22 cellular contexts compared by ENCODE assay signal in the genomic region with DNA sequence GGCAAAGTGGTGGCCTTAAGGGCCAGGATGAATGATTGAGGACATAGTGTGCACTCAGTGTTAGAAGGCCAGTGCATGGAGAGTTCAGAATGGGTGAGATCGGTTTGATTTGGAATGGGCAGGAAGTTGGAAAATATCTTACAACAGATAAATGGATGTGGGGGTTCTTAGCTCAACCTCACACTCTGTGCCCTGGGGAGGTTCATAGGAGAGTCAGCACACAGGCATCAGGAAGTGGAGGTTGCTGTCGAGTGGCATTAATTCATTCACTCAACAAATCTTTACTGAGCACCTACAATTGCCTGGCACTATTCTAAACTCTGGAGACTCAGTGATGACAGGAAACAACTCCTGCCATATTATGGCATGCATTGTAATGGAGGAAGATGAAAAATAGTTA.
DNase-seq lines count a peak whose midpoint lies in the region; ATAC-seq, FAIRE-seq and TF ChIP-seq lines count a peak whose summit lies in the region.
"Had no signal": no experiment of that assay in that cellular context is flagged by ENCODE, and none has a peak within 500 bp of the region (broad histone marks: within the 10 kb centered on the region; RNA-seq: fewer than 3 reads in every experiment).

No MANE protein-coding gene starts in this region.

- no peaks in the 10 kb centered on the region for H3K4me1 ChIP-seq in IMR-90 (ENCODE audit: control insufficient read depth, insufficient read depth, low read length)
- H3K4me1 ChIP-seq in keratinocyte (ENCODE audit: control insufficient read depth, extremely low read depth, insufficient read depth, low read length), result peaks cover 14% of the 10 kb centered on the region
- no peaks in the 10 kb centered on the region for H3K4me1 ChIP-seq in MM.1S (ENCODE audit: low read length)
- H3K4me1 ChIP-seq: HAP-1, Peyer's patch had no signal

- H3K9me3 ChIP-seq in IMR-90 (ENCODE audit: control insufficient read depth, insufficient read depth, low read length), result no peaks in the 10 kb centered on the region
- no peaks in the 10 kb centered on the region for H3K9me3 ChIP-seq in keratinocyte (ENCODE audit: control insufficient read depth, low read depth, low read length)
- H3K9me3 ChIP-seq in MM.1S (replicated peaks; ENCODE audit: insufficient read depth, low read length), result no peaks in the 10 kb centered on the region
- H3K9me3 ChIP-seq: HAP-1, Peyer's patch had no signal

- no peak for FAIRE-seq in keratinocyte (lab: Jason Lieb, UNC)
- FAIRE-seq: A204.1, HepG2 had no signal

- H3K9me2 ChIP-seq in MM.1S (replicated peaks; ENCODE audit: insufficient read depth, low read length), result no peaks in the 10 kb centered on the region

- H4K20me1 ChIP-seq in IMR-90 (ENCODE audit: insufficient read depth, low read length), result no peaks in the 10 kb centered on the region
- no peaks in the 10 kb centered on the region for H4K20me1 ChIP-seq in keratinocyte (ENCODE audit: control insufficient read depth, extremely low read depth, insufficient read depth, low read length)
- H4K20me1 ChIP-seq in MM.1S (ENCODE audit: insufficient read depth, low read length), result no peaks in the 10 kb centered on the region

- H3K9me1 ChIP-seq in IMR-90 (ENCODE audit: insufficient read depth, low read length) (peaks cover 5% of the 10 kb centered on the region; the same call in 1 of the 2 replicates), keratinocyte (ENCODE audit: control insufficient read depth, extremely low read depth, insufficient read depth, low read length) (no peaks in the 10 kb centered on the region)

- CTCF ChIA-PET in IMR-90 (lab: Yijun Ruan, JAX), result no interaction called here

- in situ Hi-C loops in IMR-90 (cut with MboI; ENCODE audit: low sequenced_read_pairs), result no loop called here

- no peak overlapping the region for H3K18ac ChIP-seq in IMR-90 (ENCODE audit: low read depth, low read length)

- peaks cover 4% of the 10 kb centered on the region for H3K27me3 Mint-ChIP-seq in mesothelial cell of epicardium (ENCODE audit: low read depth)

- no peak overlapping the region; a peak in 1 of 4 replicates for H4K8ac ChIP-seq in IMR-90 (ENCODE audit: low read depth in 2 of 2, low read length in 2 of 2)

- no peak overlapping the region for H2BK15ac ChIP-seq in IMR-90 (ENCODE audit: low read depth, low read length)

- H3K27ac Mint-ChIP-seq in mesothelial cell of epicardium, result no peak overlapping the region
- H3K27ac Mint-ChIP-seq: GM23338 had no signal

- TF ChIP-seq RAD21 in IMR-90 (IDR thresholded peaks at IDR 0.05; ENCODE audit: low read length), result no peak

- BruUV-seq in IMR-90 (replicated peaks; lab: Mats Ljungman, UMichigan), result no TSS peak

- H3K27ac ChIP-seq in IMR-90 (ENCODE audit: insufficient read depth, low read length) (no peak overlapping the region), keratinocyte (ENCODE audit: control insufficient read depth, insufficient read depth, low read length) (peak overlapping the region; percentile 20), MM.1S (ENCODE audit: low read length) (no peak overlapping the region)
- H3K27ac ChIP-seq: C4-2B, HL-60, Peyer's patch had no signal

- no peaks in the 10 kb centered on the region for H3K79me1 ChIP-seq in IMR-90 (ENCODE audit: low read depth in 1 of 2, low read length in 2 of 2)

- intact Hi-C loops in IMR-90 (cut with micrococcal nuclease), result no loop called here

- TF ChIP-seq POLR2A in IMR-90 (IDR thresholded peaks at IDR 0.05; ENCODE audit: low read depth, low read length), result no peak

- H3K36me3 Mint-ChIP-seq in mesothelial cell of epicardium, result no peaks in the 10 kb centered on the region

- 0 out of 2 replicates have a peak overlapping the region, but pooled peaks have one; percentile 34 for H2BK120ac ChIP-seq in IMR-90 (ENCODE audit: low read depth, low read length)

- POLR2A ChIA-PET in IMR-90 (lab: Charles Lee; ENCODE audit: unreplicated experiment), result no interaction called here

- H3K4me2 ChIP-seq in IMR-90 (ENCODE audit: low read depth, low read length) (no peak overlapping the region), keratinocyte (ENCODE audit: control insufficient read depth, extremely low read depth, insufficient read depth, low read depth, low read length) (peak overlapping the region; percentile 8), MM.1S (ENCODE audit: low read depth, low read length) (no peak overlapping the region)
- H3K4me2 ChIP-seq: GM23338 had no signal

- H3K36me3 ChIP-seq in IMR-90 (ENCODE audit: control insufficient read depth, insufficient read depth, low read length) (no peaks in the 10 kb centered on the region), keratinocyte (ENCODE audit: control insufficient read depth in 2 of 2, extremely low read depth in 1 of 2, insufficient read depth in 2 of 2, low read length in 2 of 2) (no peaks in the 10 kb centered on the region), MM.1S (replicated peaks; ENCODE audit: insufficient read depth, low read length) (no peaks in the 10 kb centered on the region)
- H3K36me3 ChIP-seq: HAP-1, Peyer's patch had no signal

- no peaks in the 10 kb centered on the region for H3K79me2 ChIP-seq in keratinocyte (ENCODE audit: control insufficient read depth, insufficient read depth, low read length)
- H3K79me2 ChIP-seq in MM.1S (ENCODE audit: low read length), result no peaks in the 10 kb centered on the region

- H3K4me3 ChIP-seq in IMR-90 (ENCODE audit: insufficient read depth, low read depth, low read length) (no peak overlapping the region), keratinocyte (ENCODE audit: control insufficient read depth in 2 of 3, extremely low read depth in 1 of 3, insufficient read depth in 2 of 3, low read depth in 1 of 3, low read length in 3 of 3) (no peak overlapping the region), MM.1S (ENCODE audit: low read length) (no peak overlapping the region)
- H3K4me3 ChIP-seq: GM23338, HAP-1, Peyer's patch had no signal

- H3K4ac ChIP-seq in IMR-90 (ENCODE audit: low read depth, low read length), result no peak overlapping the region; the same call in 1 of the 2 replicates

- TF ChIP-seq CTCF in IMR-90 (conservative IDR thresholded peaks at IDR 0.05; ENCODE audit: low read depth, low read length), result no peak
- no peak for TF ChIP-seq CTCF in keratinocyte (optimal IDR thresholded peaks at IDR 0.05 in 1 of 3, IDR thresholded peaks at IDR 0.05 in 1 of 3, conservative IDR thresholded peaks at IDR 0.05 in 1 of 3; ENCODE audit: extremely low read depth in 1 of 3, insufficient read depth in 2 of 3, low read length in 3 of 3)
- no peak for TF ChIP-seq CTCF in MM.1S (IDR thresholded peaks at IDR 0.05; ENCODE audit: low read length)
- no peak for TF ChIP-seq CTCF in mesothelial cell of epicardium (IDR thresholded peaks at IDR 0.05; ENCODE audit: unreplicated experiment)

- H2BK20ac ChIP-seq in IMR-90 (ENCODE audit: low read depth, low read length), result peak overlapping the region; percentile 29; the same call in 1 of the 2 replicates

- no peak overlapping the region for H3K23ac ChIP-seq in IMR-90 (ENCODE audit: low read depth, low read length)

- H3K9ac ChIP-seq in IMR-90 (ENCODE audit: low read depth, low read length), result no peak overlapping the region
- H3K9ac ChIP-seq in keratinocyte (ENCODE audit: control insufficient read depth, extremely low read depth, insufficient read depth, low read length), result no peak overlapping the region
- H3K9ac ChIP-seq in MM.1S (ENCODE audit: low read length), result no peak overlapping the region

- H2AK9ac ChIP-seq in IMR-90 (replicated peaks; ENCODE audit: low read depth, low read length, poor library complexity), result no peak overlapping the region

- H4K91ac ChIP-seq in IMR-90 (ENCODE audit: insufficient read depth, low read depth, low read length), result no peak overlapping the region

- no peaks in the 10 kb centered on the region for H3F3A ChIP-seq in MM.1S (ENCODE audit: insufficient read depth, low read length)

- H3K56ac ChIP-seq in IMR-90 (ENCODE audit: extremely low read depth, insufficient read depth, low read length), result no peak overlapping the region

- H2AFZ ChIP-seq in IMR-90 (replicated peaks; ENCODE audit: low read length, poor library complexity) (no peak overlapping the region), keratinocyte (ENCODE audit: control insufficient read depth, low read length) (peak overlapping the region; percentile 36), MM.1S (ENCODE audit: low read length) (no peak overlapping the region)
- H2AFZ ChIP-seq: GM23338 had no signal

- H2AK5ac ChIP-seq in IMR-90 (ENCODE audit: low read depth, low read length), result no peak overlapping the region

- H2BK5ac ChIP-seq in IMR-90 (ENCODE audit: low read depth, low read length, poor library complexity, severe bottlenecking), result no peak overlapping the region

- no peaks in the 10 kb centered on the region for H3K4me1 Mint-ChIP-seq in mesothelial cell of epicardium
- H3K4me1 Mint-ChIP-seq: GM23338 had no signal

- no peak overlapping the region for H3K4me3 Mint-ChIP-seq in mesothelial cell of epicardium
- H3K4me3 Mint-ChIP-seq: GM23338 had no signal

- WGBS in IMR-90 (ENCODE audit: extremely low coverage in 2 of 2, insufficient read length in 1 of 2), 2 experiments, result no CpG with 5 or more reads among the region's 2 CpGs

- dilution Hi-C loops in IMR-90 (cut with HindIII; ENCODE audit: low sequenced_read_pairs, unreplicated experiment), result no loop called here
- dilution Hi-C loops in keratinocyte (cut with MboI; ENCODE audit: extremely low pct_ligation_motif_present, low sequenced_read_pairs), result no loop called here

- H3K27me3 ChIP-seq in IMR-90 (ENCODE audit: control insufficient read depth, insufficient read depth, low read length) (no peaks in the 10 kb centered on the region), keratinocyte (ENCODE audit: control insufficient read depth, extremely low read depth, insufficient read depth, low read length) (no peaks in the 10 kb centered on the region), MM.1S (replicated peaks; ENCODE audit: insufficient read depth, low read length) (no peaks in the 10 kb centered on the region)
- H3K27me3 ChIP-seq: Peyer's patch had no signal

- peak overlapping the region; percentile 55 for H3K14ac ChIP-seq in IMR-90 (replicated peaks; ENCODE audit: low read depth, low read length)

- no peak for ATAC-seq in IMR-90 (ENCODE audit: low read depth)
- ATAC-seq: GM23338, HepG2, Right ventricle myocardium inferior had no signal

- H3K9me3 Mint-ChIP-seq in mesothelial cell of epicardium, result peaks cover 4% of the 10 kb centered on the region
- H3K9me3 Mint-ChIP-seq: GM23338 had no signal

- DNase-seq in EH (ENCODE audit: low read depth) (peak; percentile 76), IMR-90 (no peak), amniotic epithelial cell (ENCODE audit: low read depth) (peak; percentile 43), keratinocyte (ENCODE audit: low read depth, low spot score) (no peak), MM.1S (no peak), mesothelial cell of epicardium (ENCODE audit: low spot score in 2 of 2, unreplicated experiment in 2 of 2) (no peak)
- DNase-seq in NK-92 treated with Interleukin-12 subunit alpha and Interleukin-12 subunit beta, amount 100 ng/mL, for 24 hours (lab: John Stamatoyannopoulos, UW), result no peak
- DNase-seq: KG1, MV-4-11, NCI-H1694, NCI-H2081, NCI-H2171, NCI-H524 treated with DMSO at 0.1 percent for 48 hours, NCI-H82, Peyer's patch had no signal

- H4K5ac ChIP-seq in IMR-90 (ENCODE audit: low read depth, low read length), result no peak overlapping the region

TF ChIP-seq in IMR-90, 13 proteins besides CTCF, POLR2A, EP300 and RAD21 (continues in another document):
- TF ChIP-seq MAFK (IDR thresholded peaks at IDR 0.05; ENCODE audit: low read depth, low read length), result no peak
- TF ChIP-seq MAZ (IDR thresholded peaks at IDR 0.05; ENCODE audit: borderline replicate concordance, low read depth, low read length), result no peak

Comparison
In these comparisons a context has a peak if more than half of its experiments do, and no peak if none do; other contexts are left out.
1. DNase-seq: peak in EH (single experiment) and amniotic epithelial cell (single experiment); none in IMR-90 (single experiment), keratinocyte (single experiment), MM.1S (single experiment), mesothelial cell of epicardium (0 of 2) and NK-92 treated with Interleukin-12 subunit alpha and Interleukin-12 subunit beta, amount 100 ng/mL, for 24 hours (single experiment).